12 cellular contexts compared by ENCODE assay signal in the genomic region with DNA sequence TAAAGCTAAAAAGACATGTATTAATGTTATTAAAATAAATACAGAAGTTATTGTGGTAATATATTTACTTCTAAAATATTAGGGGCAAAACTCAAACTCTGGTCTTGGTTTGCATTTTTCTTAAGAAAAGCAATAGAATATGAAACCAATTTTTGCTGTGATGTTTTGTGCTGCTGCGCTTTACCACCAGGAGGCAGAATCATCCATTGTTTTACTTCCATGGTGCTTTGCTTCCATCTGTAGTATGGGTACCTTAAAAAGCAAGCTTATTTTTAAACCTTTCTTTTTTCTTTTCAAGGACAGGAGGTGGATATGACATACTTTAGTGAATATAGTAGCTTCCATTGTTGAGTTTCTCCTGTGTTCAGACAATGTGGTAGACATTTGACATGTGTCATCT. TPM values are rescaled to one million over a fixed set of nuclear protein-coding genes. Genes with fewer than 3 reads are reported as not detected.
DNase-seq lines count a peak whose midpoint lies in the region; ATAC-seq, FAIRE-seq and TF ChIP-seq lines count a peak whose summit lies in the region.
"Had no signal": no experiment of that assay in that cellular context is flagged by ENCODE, and none has a peak within 500 bp of the region (broad histone marks: within the 10 kb centered on the region; RNA-seq: fewer than 3 reads in every experiment).

No MANE protein-coding gene starts in this region.

- H2AK9ac ChIP-seq in IMR-90 (replicated peaks; ENCODE audit: low read depth, low read length, poor library complexity) = no peak overlapping the region

- CTCF ChIA-PET in activated CD8-positive, alpha-beta T cell treated with anti-CD3 and anti-CD28 coated beads for 36 hours (lab: Charles Lee) = interaction anchor here (0.7 to 2.3 kb wide), 5 partner anchors 10 to 661 kb away, joined by 3 to 7 read pairs (median 5); no protein-coding TSS in a partner anchor
- CTCF ChIA-PET in activated CD8-positive, alpha-beta T cell treated with anti-CD3 and anti-CD28 coated beads, Interleukin-2, amount 10 ng/mL, durations not matched to agents 7 days and 5 days (lab: Charles Lee) = interaction anchor here (1.2 to 2.2 kb wide), 5 partner anchors 11 to 481 kb away, joined by 3 to 7 read pairs (median 4); no protein-coding TSS in a partner anchor
- CTCF ChIA-PET in IMR-90 (lab: Yijun Ruan, JAX) (interaction anchor here (1.7 kb wide), 1 partner anchor 11 kb away, joined by 5 read pairs; no protein-coding TSS in a partner anchor), K562 (lab: Yijun Ruan, JAX; ENCODE audit: low intra/inter-chr PET ratio) (interaction anchor here (0.6 kb wide), 2 partner anchors 101 to 1007 kb away, joined by 3 read pairs; no protein-coding TSS in a partner anchor)

- peak; percentile 55 for FAIRE-seq in K562 (lab: Jason Lieb, UNC)

- H3K79me2 ChIP-seq in K562 (ENCODE audit: control insufficient read depth, insufficient read depth, low read length) = no peaks in the 10 kb centered on the region
- no peaks in the 10 kb centered on the region for H3K79me2 ChIP-seq in neural progenitor cell (ENCODE audit: low read depth)

- no peak overlapping the region for H4K5ac ChIP-seq in IMR-90 (ENCODE audit: low read depth, low read length)

- no peak for TF ChIP-seq POLR2A in IMR-90 (IDR thresholded peaks at IDR 0.05; ENCODE audit: low read depth, low read length)
- no peak for TF ChIP-seq POLR2A in K562 (conservative IDR thresholded peaks at IDR 0.05)

- in situ Hi-C loops in IMR-90 (cut with MboI; ENCODE audit: low sequenced_read_pairs) = no loop called here
- in situ Hi-C loops in K562 (cut with MboI) = no loop called here

- no peaks in the 10 kb centered on the region for H4K20me1 ChIP-seq in IMR-90 (ENCODE audit: insufficient read depth, low read length)
- no peaks in the 10 kb centered on the region for H4K20me1 ChIP-seq in K562 (replicated peaks; ENCODE audit: control insufficient read depth, insufficient read depth, low read length)
- no peaks in the 10 kb centered on the region for H4K20me1 ChIP-seq in neural progenitor cell (ENCODE audit: low read depth)

- H2BK5ac ChIP-seq in IMR-90 (ENCODE audit: low read depth, low read length, poor library complexity, severe bottlenecking) = no peak overlapping the region

- H3K23ac ChIP-seq in IMR-90 (ENCODE audit: low read depth, low read length) = no peak overlapping the region

- no peaks in the 10 kb centered on the region; the same call in 1 of the 2 replicates for H3K9me1 ChIP-seq in IMR-90 (ENCODE audit: insufficient read depth, low read length)
- H3K9me1 ChIP-seq in K562 (ENCODE audit: control insufficient read depth, insufficient read depth, low read length) = no peaks in the 10 kb centered on the region

- TF ChIP-seq CTCF in activated CD8-positive, alpha-beta T cell treated with anti-CD3 and anti-CD28 coated beads for 36 hours (IDR thresholded peaks at IDR 0.05) = peak; percentile 58
- TF ChIP-seq CTCF in IMR-90 (conservative IDR thresholded peaks at IDR 0.05; ENCODE audit: low read depth, low read length) = 0 out of 2 replicates have a peak, but pooled peaks have one; percentile 19
- peak; percentile 52 to 68 (median 58) for TF ChIP-seq CTCF in K562 (IDR thresholded peaks at IDR 0.05 in 2 of 3, conservative IDR thresholded peaks at IDR 0.05 in 1 of 3; ENCODE audit: insufficient read depth in 2 of 3, low read depth in 1 of 3, low read length in 3 of 3)
- peak; percentile 58 for TF ChIP-seq CTCF in neural progenitor cell (IDR thresholded peaks at IDR 0.05)

- H3K4me1 Mint-ChIP-seq in activated CD8-positive, alpha-beta T cell treated with anti-CD3 and anti-CD28 coated beads for 36 hours (ENCODE audit: low read depth) = peaks cover 3% of the 10 kb centered on the region
- H3K4me1 Mint-ChIP-seq in activated CD8-positive, alpha-beta T cell treated with anti-CD3 and anti-CD28 coated beads, Interleukin-2, amount 10 ng/mL, durations not matched to agents 7 days and 5 days (ENCODE audit: low read depth) = peaks cover 11% of the 10 kb centered on the region
- peaks cover 14% of the 10 kb centered on the region for H3K4me1 Mint-ChIP-seq in neural progenitor cell
- H3K4me1 Mint-ChIP-seq: activated naive CD4-positive, alpha-beta T cell treated with anti-CD3 and anti-CD28 coated beads, Interleukin-2, amount 50 U/mL, for 24 hours had no signal

- H3K36me3 ChIP-seq in IMR-90 (ENCODE audit: control insufficient read depth, insufficient read depth, low read length) = no peaks in the 10 kb centered on the region
- H3K36me3 ChIP-seq in K562 (ENCODE audit: control insufficient read depth, insufficient read depth, low read length) = no peaks in the 10 kb centered on the region
- no peaks in the 10 kb centered on the region for H3K36me3 ChIP-seq in neural progenitor cell

- no peak overlapping the region for H3K56ac ChIP-seq in IMR-90 (ENCODE audit: extremely low read depth, insufficient read depth, low read length)

- no peaks in the 10 kb centered on the region for H3K9me3 ChIP-seq in IMR-90 (ENCODE audit: control insufficient read depth, insufficient read depth, low read length)
- no peaks in the 10 kb centered on the region for H3K9me3 ChIP-seq in K562 (replicated peaks; ENCODE audit: control insufficient read depth, insufficient read depth, low read depth, low read length)
- no peaks in the 10 kb centered on the region for H3K9me3 ChIP-seq in neural progenitor cell (ENCODE audit: low read depth)

- no peak overlapping the region for H3K27ac ChIP-seq in IMR-90 (ENCODE audit: insufficient read depth, low read length)
- no peak overlapping the region for H3K27ac ChIP-seq in K562 (ENCODE audit: extremely low read depth, low read depth, low read length)
- H3K27ac ChIP-seq in neural progenitor cell = no peak overlapping the region

- H2BK15ac ChIP-seq in IMR-90 (ENCODE audit: low read depth, low read length) = no peak overlapping the region

- H3K27me3 ChIP-seq in IMR-90 (ENCODE audit: control insufficient read depth, insufficient read depth, low read length) = no peaks in the 10 kb centered on the region
- H3K27me3 ChIP-seq in K562 (ENCODE audit: control insufficient read depth in 2 of 2, insufficient read depth in 2 of 2, low read length in 2 of 2) = no peaks in the 10 kb centered on the region
- no peaks in the 10 kb centered on the region for H3K27me3 ChIP-seq in neural progenitor cell

- dilution Hi-C loops in IMR-90 (cut with HindIII; ENCODE audit: low sequenced_read_pairs, unreplicated experiment) = no loop called here

- no peaks in the 10 kb centered on the region for H3F3A ChIP-seq in neural progenitor cell (ENCODE audit: low read depth)

- peaks cover 18% of the 10 kb centered on the region for H3K27me3 Mint-ChIP-seq in activated CD8-positive, alpha-beta T cell treated with anti-CD3 and anti-CD28 coated beads for 36 hours
- peaks cover 24% of the 10 kb centered on the region for H3K27me3 Mint-ChIP-seq in activated CD8-positive, alpha-beta T cell treated with anti-CD3 and anti-CD28 coated beads, Interleukin-2, amount 10 ng/mL, durations not matched to agents 7 days and 5 days (ENCODE audit: low read depth)
- peaks cover 4% of the 10 kb centered on the region for H3K27me3 Mint-ChIP-seq in neural progenitor cell (ENCODE audit: insufficient read depth, low read depth)

- H3K4me3 Mint-ChIP-seq in activated CD8-positive, alpha-beta T cell treated with anti-CD3 and anti-CD28 coated beads for 36 hours = no peak overlapping the region
- H3K4me3 Mint-ChIP-seq in activated CD8-positive, alpha-beta T cell treated with anti-CD3 and anti-CD28 coated beads, Interleukin-2, amount 10 ng/mL, durations not matched to agents 7 days and 5 days = no peak overlapping the region
- H3K4me3 Mint-ChIP-seq in neural progenitor cell = no peak overlapping the region
- H3K4me3 Mint-ChIP-seq: activated naive CD4-positive, alpha-beta T cell treated with anti-CD3 and anti-CD28 coated beads, Interleukin-2, amount 50 U/mL, for 24 hours; T-helper 1 cell treated with Interleukin-12 subunit alpha and Interleukin-12 subunit beta and Interleukin-4 antibody, amounts not matched to agents 30 μg/mL and 1 μg/mL, for 36 hours had no signal

- no peak overlapping the region for H4K8ac ChIP-seq in IMR-90 (ENCODE audit: low read depth in 2 of 2, low read length in 2 of 2)

- no CpG with 5 or more reads among the region's 1 CpG for WGBS in IMR-90 (ENCODE audit: extremely low coverage in 2 of 2, insufficient read length in 1 of 2), 2 experiments
- 8% methylated on average over 1 of the region's 1 CpG for WGBS in K562 (ENCODE audit: insufficient coverage, low coverage, missing lambda C conversion rate)

- H3K9ac ChIP-seq in IMR-90 (ENCODE audit: low read depth, low read length) (no peak overlapping the region), K562 (ENCODE audit: insufficient read depth in 1 of 2, low read depth in 2 of 2, low read length in 2 of 2) (no peak overlapping the region), neural progenitor cell (no peak overlapping the region)

- H3K18ac ChIP-seq in IMR-90 (ENCODE audit: low read depth, low read length) = no peak overlapping the region

- H3K36me3 Mint-ChIP-seq in activated CD8-positive, alpha-beta T cell treated with anti-CD3 and anti-CD28 coated beads for 36 hours (ENCODE audit: low read depth) = no peaks in the 10 kb centered on the region
- no peaks in the 10 kb centered on the region for H3K36me3 Mint-ChIP-seq in activated CD8-positive, alpha-beta T cell treated with anti-CD3 and anti-CD28 coated beads, Interleukin-2, amount 10 ng/mL, durations not matched to agents 7 days and 5 days (ENCODE audit: low read depth)
- H3K36me3 Mint-ChIP-seq in neural progenitor cell = no peaks in the 10 kb centered on the region
- H3K36me3 Mint-ChIP-seq: activated naive CD4-positive, alpha-beta T cell treated with anti-CD3 and anti-CD28 coated beads, Interleukin-2, amount 50 U/mL, for 24 hours had no signal

- BruUV-seq in IMR-90 (replicated peaks; lab: Mats Ljungman, UMichigan) (no TSS peak), K562 (replicated peaks; lab: Mats Ljungman, UMichigan) (no TSS peak)

- no peak overlapping the region for H3K4ac ChIP-seq in IMR-90 (ENCODE audit: low read depth, low read length)

- H3K4me2 ChIP-seq in IMR-90 (ENCODE audit: low read depth, low read length) (no peak overlapping the region), K562 (ENCODE audit: insufficient read depth, low read length) (no peak overlapping the region), neural progenitor cell (no peak overlapping the region)

- H3K14ac ChIP-seq in IMR-90 (replicated peaks; ENCODE audit: low read depth, low read length) = no peak overlapping the region

- DNase-seq in activated CD8-positive, alpha-beta T cell treated with anti-CD3 and anti-CD28 coated beads for 36 hours = peak; percentile 20
- DNase-seq in activated CD8-positive, alpha-beta T cell treated with anti-CD3 and anti-CD28 coated beads, Interleukin-2, amount 10 ng/mL, durations not matched to agents 7 days and 5 days = no peak
- no peak for DNase-seq in IMR-90
- peak; percentile 5 to 11 (median 7) for DNase-seq in K562 (ENCODE audit: extremely low read depth in 1 of 4, low spot score in 3 of 4)
- no peak for DNase-seq in neural progenitor cell (ENCODE audit: low spot score)
- no peak for DNase-seq in C1 segment of cervical spinal cord (lab: John Stamatoyannopoulos, UW)
- no peak for DNase-seq in HuH-7.5 (ENCODE audit: low spot score)
- no peak for DNase-seq in activated CD8-positive, alpha-beta memory T cell treated with anti-CD3 and anti-CD28 coated beads for 24 hours
- DNase-seq: DMS 273 treated with DMSO at 0.1 percent for 48 hours, NCI-H1930 had no signal

- H3K4me3 ChIP-seq in IMR-90 (ENCODE audit: insufficient read depth, low read depth, low read length) (no peak overlapping the region), K562 (no peak overlapping the region), neural progenitor cell (no peak overlapping the region)

- no peak overlapping the region for H4K91ac ChIP-seq in IMR-90 (ENCODE audit: insufficient read depth, low read depth, low read length)

- H3K9me3 Mint-ChIP-seq in activated CD8-positive, alpha-beta T cell treated with anti-CD3 and anti-CD28 coated beads for 36 hours = no peaks in the 10 kb centered on the region
- no peaks in the 10 kb centered on the region for H3K9me3 Mint-ChIP-seq in activated CD8-positive, alpha-beta T cell treated with anti-CD3 and anti-CD28 coated beads, Interleukin-2, amount 10 ng/mL, durations not matched to agents 7 days and 5 days (ENCODE audit: insufficient read depth)
- no peaks in the 10 kb centered on the region for H3K9me3 Mint-ChIP-seq in neural progenitor cell
- H3K9me3 Mint-ChIP-seq: activated naive CD4-positive, alpha-beta T cell treated with anti-CD3 and anti-CD28 coated beads, Interleukin-2, amount 50 U/mL, for 24 hours; T-helper 1 cell treated with Interleukin-12 subunit alpha and Interleukin-12 subunit beta and Interleukin-4 antibody, amounts not matched to agents 30 μg/mL and 1 μg/mL, for 36 hours had no signal

- ATAC-seq in activated CD8-positive, alpha-beta T cell treated with anti-CD3 and anti-CD28 coated beads for 36 hours = no peak
- ATAC-seq in activated CD8-positive, alpha-beta T cell treated with anti-CD3 and anti-CD28 coated beads, Interleukin-2, amount 10 ng/mL, durations not matched to agents 7 days and 5 days = no peak
- ATAC-seq in IMR-90 (ENCODE audit: low read depth) (no peak), K562 (no peak)

- no peak overlapping the region for H2AFZ ChIP-seq in IMR-90 (replicated peaks; ENCODE audit: low read length, poor library complexity)
- no peak overlapping the region for H2AFZ ChIP-seq in K562 (ENCODE audit: low read depth, low read length)
- no peak overlapping the region for H2AFZ ChIP-seq in neural progenitor cell (replicated peaks)

- no peak overlapping the region for H2BK120ac ChIP-seq in IMR-90 (ENCODE audit: low read depth, low read length)

- POLR2A ChIA-PET in activated CD8-positive, alpha-beta T cell treated with anti-CD3 and anti-CD28 coated beads for 36 hours (lab: Charles Lee) = no interaction called here
- POLR2A ChIA-PET in activated CD8-positive, alpha-beta T cell treated with anti-CD3 and anti-CD28 coated beads, Interleukin-2, amount 10 ng/mL, durations not matched to agents 7 days and 5 days (lab: Charles Lee) = no interaction called here
- POLR2A ChIA-PET in IMR-90 (lab: Charles Lee; ENCODE audit: unreplicated experiment) (no interaction called here), K562 (lab: Yijun Ruan, JAX) (no interaction called here)

- no peak overlapping the region for H2AK5ac ChIP-seq in IMR-90 (ENCODE audit: low read depth, low read length)

- no peak overlapping the region for H2BK20ac ChIP-seq in IMR-90 (ENCODE audit: low read depth, low read length)

- intact Hi-C loops in activated CD8-positive, alpha-beta T cell treated with anti-CD3 and anti-CD28 coated beads for 36 hours (cut with micrococcal nuclease) = no loop called here
- intact Hi-C loops in IMR-90 (cut with micrococcal nuclease) (no loop called here), K562 (cut with micrococcal nuclease) (loop anchor here (10.0 kb wide), 1 partner anchor 485 kb away; a partner anchor contains a TSS)

- no peak for TF ChIP-seq RAD21 in IMR-90 (IDR thresholded peaks at IDR 0.05; ENCODE audit: low read length)
- TF ChIP-seq RAD21 in K562 (CRISPR knock-in tag; conservative IDR thresholded peaks at IDR 0.05 in 1 of 2, IDR thresholded peaks at IDR 0.05 in 1 of 2) = peak; percentile 57 to 63

- TF ChIP-seq EP300 in K562 (IDR thresholded peaks at IDR 0.05; ENCODE audit: low read length) = no peak

- H3K4me1 ChIP-seq in IMR-90 (ENCODE audit: control insufficient read depth, insufficient read depth, low read length) = no peaks in the 10 kb centered on the region
- no peaks in the 10 kb centered on the region for H3K4me1 ChIP-seq in K562 (replicated peaks in 1 of 2; ENCODE audit: control insufficient read depth in 2 of 2, insufficient read depth in 2 of 2, low read length in 2 of 2)
- peaks cover 18% of the 10 kb centered on the region for H3K4me1 ChIP-seq in neural progenitor cell

- no peak overlapping the region for H3K27ac Mint-ChIP-seq in activated CD8-positive, alpha-beta T cell treated with anti-CD3 and anti-CD28 coated beads for 36 hours
- no peak overlapping the region for H3K27ac Mint-ChIP-seq in activated CD8-positive, alpha-beta T cell treated with anti-CD3 and anti-CD28 coated beads, Interleukin-2, amount 10 ng/mL, durations not matched to agents 7 days and 5 days
- H3K27ac Mint-ChIP-seq in neural progenitor cell = no peak overlapping the region
- H3K27ac Mint-ChIP-seq: activated naive CD4-positive, alpha-beta T cell treated with anti-CD3 and anti-CD28 coated beads, Interleukin-2, amount 50 U/mL, for 24 hours; T-helper 1 cell treated with Interleukin-12 subunit alpha and Interleukin-12 subunit beta and Interleukin-4 antibody, amounts not matched to agents 30 μg/mL and 1 μg/mL, for 36 hours had no signal

- no peaks in the 10 kb centered on the region for H3K79me1 ChIP-seq in IMR-90 (ENCODE audit: low read depth in 1 of 2, low read length in 2 of 2)

RNA-seq across cellular contexts. Expression of a gene that starts 46.6 kb away (rescaled TPM):
- 100 to 1,000 TPM; 168 TPM for total RNA-seq in activated CD8-positive, alpha-beta T cell treated with anti-CD3 and anti-CD28 coated beads for 36 hours
- 10 to 100 TPM; 75.2 to 83.0 TPM for total RNA-seq in activated CD8-positive, alpha-beta T cell treated with anti-CD3 and anti-CD28 coated beads, Interleukin-2, amount 10 ng/mL, durations not matched to agents 7 days and 5 days
- total RNA-seq in IMR-90 (2012; rRNA removed) = 186 and 206 TPM in 2 replicates
- polyA plus RNA-seq in IMR-90 (2012; rRNA removed) = 99.5 and 107 TPM in 2 replicates
- polyA plus RNA-seq in IMR-90 (2012; cell fraction: cytosol; rRNA removed) = 57.2 and 61.6 TPM in 2 replicates
- polyA plus RNA-seq in IMR-90 (2012; cell fraction: nucleus; rRNA removed; ENCODE audit: low replicate concordance) = 20.9 and 51.0 TPM in 2 replicates
- total RNA-seq in K562 (2011; cell fraction: chromatin; rRNA removed; ENCODE audit: low replicate concordance) = 46.8 and 74.7 TPM in 2 replicates
- total RNA-seq in K562 (2011; cell fraction: nucleolus; rRNA removed) = 47.5 and 48.3 TPM in 2 replicates
- 66.1 and 118 TPM in 2 replicates for total RNA-seq in K562 (2011; cell fraction: nucleoplasm; rRNA removed)
- total RNA-seq in K562 (2014; rRNA removed) = 190 and 234 TPM in 2 replicates
- 190 and 199 TPM in 2 replicates for total RNA-seq in K562 (2014; rRNA removed; fragmentation: Illumina TruSeq; extraction: Trizol)
- total RNA-seq in K562 (2015; rRNA removed; fragmentation: Illumina TruSeq; extraction: Trizol) = 194 and 205 TPM in 2 replicates
- total RNA-seq in K562 (2021) = 126 and 134 TPM in 2 replicates
- 192 and 260 TPM in 2 replicates for polyA plus RNA-seq in K562 (2011; rRNA removed)
- polyA plus RNA-seq in K562 (2011; cell fraction: cytosol; rRNA removed) = 96.9 and 131 TPM in 2 replicates
- 65.0 and 82.6 TPM in 2 replicates for polyA plus RNA-seq in K562 (2011; cell fraction: nucleus; rRNA removed)
- polyA plus RNA-seq in K562 (2012) = 96.4 and 128 TPM in 2 replicates
- 213 and 340 TPM in 2 replicates for polyA plus RNA-seq in K562 (2014; fragmentation: Illumina TruSeq; extraction: Trizol)
- polyA plus RNA-seq in K562 (2014; fragmentation: Nextera tagmentation; extraction: Ambion mirVana) = 10 to 100 TPM; 81.7 to 85.0 TPM
- 156 and 173 TPM in 2 replicates for polyA plus RNA-seq in K562 (2014; rRNA removed)
- polyA minus RNA-seq in K562 (2011; rRNA and poly(A)+ RNA removed) = 229 and 246 TPM in 2 replicates
- 50.1 and 65.1 TPM in 2 replicates for polyA minus RNA-seq in K562 (2011; cell fraction: cytosol; rRNA and poly(A)+ RNA removed)
- 84.7 and 117 TPM in 2 replicates for polyA minus RNA-seq in K562 (2011; cell fraction: nucleus; rRNA and poly(A)+ RNA removed)
- total RNA-seq in neural progenitor cell (ENCODE audit: low replicate concordance) = 148 and 202 TPM in 2 replicates

Comparison
In these comparisons a context has a peak if more than half of its experiments do, and no peak if none do; other contexts are left out.
1. DNase-seq: peak in activated CD8-positive, alpha-beta T cell treated with anti-CD3 and anti-CD28 coated beads for 36 hours (single experiment) and K562 (4 of 4); none in activated CD8-positive, alpha-beta T cell treated with anti-CD3 and anti-CD28 coated beads, Interleukin-2, amount 10 ng/mL, durations not matched to agents 7 days and 5 days (single experiment), IMR-90 (single experiment), neural progenitor cell (single experiment), C1 segment of cervical spinal cord (0 of 14), HuH-7.5 (single experiment) and activated CD8-positive, alpha-beta memory T cell treated with anti-CD3 and anti-CD28 coated beads for 24 hours (single experiment).
2. Peak in every context shown above with its lines, with median percentiles within 50 percentile points of each other: CTCF ChIP-seq.